Comparison of ENCODE assay signal across 24 cellular contexts in the genomic region with DNA sequence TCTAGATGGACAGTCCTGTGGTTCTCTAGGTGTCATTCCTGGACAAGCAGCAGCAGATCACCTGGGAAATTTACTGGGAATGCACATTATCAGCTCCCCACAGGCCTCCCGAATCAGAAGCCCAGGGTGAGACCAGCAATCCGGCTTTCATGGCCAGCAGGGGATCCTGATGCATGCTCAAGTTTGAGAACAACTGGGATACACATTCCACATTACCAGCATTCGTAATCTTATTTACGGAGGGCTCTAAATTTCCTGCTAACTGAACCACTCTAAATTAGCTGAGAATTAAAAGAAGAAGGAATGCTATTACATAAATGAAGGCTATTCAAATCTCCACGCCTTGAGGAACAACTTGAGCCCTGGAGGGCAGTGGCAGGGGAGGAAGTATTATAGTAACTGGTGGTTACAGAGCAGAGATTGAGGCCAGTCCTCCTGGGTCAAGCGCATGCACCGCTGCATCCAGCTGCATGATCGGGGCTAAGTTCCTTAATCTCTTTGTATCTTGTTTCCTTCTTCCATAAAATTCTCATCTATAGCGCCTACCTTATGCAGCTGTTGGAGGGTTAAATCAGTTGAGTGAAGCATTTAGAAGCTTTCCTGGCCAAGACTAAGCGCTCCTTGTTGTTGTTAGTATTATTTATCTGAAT.
"Had no signal": no experiment of that assay in that cellular context is flagged by ENCODE, and none has a peak within 500 bp of the region (broad histone marks: within the 10 kb centered on the region; RNA-seq: fewer than 3 reads in every experiment).

No MANE protein-coding gene starts in this region.

- H3K36me3 ChIP-seq: adrenal gland, breast epithelium, left ventricle myocardium inferior, pancreas, prostate gland, right atrium auricular region, upper lobe of right lung had no signal

- H3K9me3 ChIP-seq: adrenal gland, breast epithelium, left ventricle myocardium inferior, pancreas, prostate gland, right atrium auricular region, upper lobe of right lung had no signal

- H3K4me1 Mint-ChIP-seq: activated CD4-positive, alpha-beta T cell treated with anti-CD3 and anti-CD28 coated beads for 36 hours; activated naive CD8-positive, alpha-beta T cell treated with anti-CD3 and anti-CD28 coated beads for 36 hours had no signal

- H3K27me3 ChIP-seq: adrenal gland, breast epithelium, pancreas, right atrium auricular region, upper lobe of right lung had no signal

- H3K4me3 ChIP-seq: adrenal gland, breast epithelium, left ventricle myocardium inferior, lung, pancreas, prostate gland, right atrium auricular region, upper lobe of right lung had no signal

- H3K27ac ChIP-seq: adrenal gland, breast epithelium, foreskin keratinocyte, left ventricle myocardium inferior, pancreas, prostate gland, right atrium auricular region, upper lobe of right lung had no signal

- H3K27me3 Mint-ChIP-seq: activated CD4-positive, alpha-beta T cell treated with anti-CD3 and anti-CD28 coated beads for 36 hours; activated naive CD8-positive, alpha-beta T cell treated with anti-CD3 and anti-CD28 coated beads for 36 hours; stimulated activated naive CD8-positive, alpha-beta T cell treated with anti-CD3 and anti-CD28 coated beads, Interleukin-15, Interleukin-2, amounts not matched to agents 100 ng/mL and 50 ng/mL, for 24 hours had no signal

- H3K9me3 Mint-ChIP-seq: activated naive CD8-positive, alpha-beta T cell treated with anti-CD3 and anti-CD28 coated beads for 36 hours; activated T-cell treated with anti-CD3 and anti-CD28 coated beads, Interleukin-2, amount 50 U/mL, for 72 hours; nephron progenitor cell; stimulated activated naive CD8-positive, alpha-beta T cell treated with anti-CD3 and anti-CD28 coated beads, Interleukin-15, Interleukin-2, amounts not matched to agents 100 ng/mL and 50 ng/mL, for 24 hours had no signal

- H3K27ac Mint-ChIP-seq: activated CD4-positive, alpha-beta T cell treated with anti-CD3 and anti-CD28 coated beads for 36 hours; activated naive CD8-positive, alpha-beta T cell treated with anti-CD3 and anti-CD28 coated beads for 36 hours; activated T-cell treated with anti-CD3 and anti-CD28 coated beads, Interleukin-2, amount 50 U/mL, for 72 hours; stimulated activated naive CD8-positive, alpha-beta T cell treated with anti-CD3 and anti-CD28 coated beads, Interleukin-15, Interleukin-2, amounts not matched to agents 100 ng/mL and 50 ng/mL, for 24 hours had no signal

- H3K4me3 Mint-ChIP-seq: activated CD4-positive, alpha-beta T cell treated with anti-CD3 and anti-CD28 coated beads for 36 hours; activated naive CD8-positive, alpha-beta T cell treated with anti-CD3 and anti-CD28 coated beads for 36 hours; activated T-cell treated with anti-CD3 and anti-CD28 coated beads, Interleukin-2, amount 50 U/mL, for 72 hours; nephron progenitor cell; stimulated activated naive CD8-positive, alpha-beta T cell treated with anti-CD3 and anti-CD28 coated beads, Interleukin-15, Interleukin-2, amounts not matched to agents 100 ng/mL and 50 ng/mL, for 24 hours had no signal

- H3K4me1 ChIP-seq: adrenal gland, breast epithelium, foreskin keratinocyte, left ventricle myocardium inferior, pancreas, prostate gland, right atrium auricular region, upper lobe of right lung had no signal

- DNase-seq: activated CD4-positive, alpha-beta T cell treated with anti-CD3 and anti-CD28 coated beads for 36 hours; activated CD4-positive, CD25-positive, alpha-beta regulatory T cell; activated naive CD4-positive, alpha-beta T cell treated with Interleukin-2 at 50 U/mL for 16 hours; activated naive CD8-positive, alpha-beta T cell treated with anti-CD3 and anti-CD28 coated beads for 36 hours; activated T-cell treated with anti-CD3 and anti-CD28 coated beads for 4 hours; activated T-cell treated with anti-CD3 and anti-CD28 coated beads, Interleukin-2, amount 50 U/mL, for 72 hours; adrenal gland; aorta; central memory CD4-positive, alpha-beta T cell; foreskin keratinocyte; left ventricle myocardium inferior; nephron progenitor cell; nucleus accumbens; pancreas; stimulated activated CD4-positive, alpha-beta T cell treated with anti-CD3 and anti-CD28 coated beads, Interleukin-4, amount 100 ng/mL, for 1 hour; substantia nigra; T-helper 1 cell; upper lobe of right lung had no signal

- ATAC-seq: activated CD4-positive, alpha-beta T cell treated with anti-CD3 and anti-CD28 coated beads for 36 hours; activated T-cell treated with anti-CD3 and anti-CD28 coated beads, Interleukin-2, amount 50 U/mL, for 72 hours; esophagus mucosa; foreskin keratinocyte; pancreas; upper lobe of right lung had no signal

- H3K36me3 Mint-ChIP-seq: activated naive CD8-positive, alpha-beta T cell treated with anti-CD3 and anti-CD28 coated beads for 36 hours had no signal
